1 cellular context compared by ENCODE assay signal in genomic region chr7:100166966-100167911, GRCh38.
TF ChIP-seq lines count a peak whose summit lies in the region.

No MANE protein-coding gene starts in this region.

TF ChIP-seq in GM23338, 12 proteins besides CTCF, POLR2A, EP300 and RAD21 (continued from another document):
- TF ChIP-seq ZNF462 (CRISPR knock-in tag; IDR thresholded peaks at IDR 0.05): no peak
- no peak for TF ChIP-seq POLR2AphosphoS5 (IDR thresholded peaks at IDR 0.05; ENCODE audit: low read depth)
